9 cellular contexts compared by ENCODE assay signal in genomic region chr14:93655078-93655750, GRCh38.
A peak's percentile ranks its signal among the peaks of the same experiment; 100 is the strongest.
DNase-seq lines count a peak whose midpoint lies in the region; ATAC-seq, FAIRE-seq and TF ChIP-seq lines count a peak whose summit lies in the region.
"Had no signal": no experiment of that assay in that cellular context is flagged by ENCODE, and none has a peak within 500 bp of the region (broad histone marks: within the 10 kb centered on the region; RNA-seq: fewer than 3 reads in every experiment).

No MANE protein-coding gene starts in this region.

- no peaks in the 10 kb centered on the region for H3K79me2 ChIP-seq in SK-N-SH (ENCODE audit: insufficient read depth)

- no peak for ATAC-seq in SK-N-SH treated with all-trans-retinoic acid at 6 μM for 48 hours
- ATAC-seq in esophagus mucosa = no peak
- ATAC-seq in GM21381 (IDR thresholded peaks at IDR 0.05; ENCODE audit: unreplicated experiment) = no peak

- H3K9ac ChIP-seq in SK-N-SH = no peak overlapping the region

- TF ChIP-seq CTCF in SK-N-SH (IDR thresholded peaks at IDR 0.05) = peak; percentile 47

- no peaks in the 10 kb centered on the region for H4K20me1 ChIP-seq in SK-N-SH (ENCODE audit: insufficient read depth)

- peak; percentile 56 for DNase-seq in SK-N-SH
- DNase-seq in M059J (ENCODE audit: low read depth) = peak; percentile 18
- peak; percentile 58 for DNase-seq in SK-N-DZ (ENCODE audit: low spot score)
- DNase-seq in frontal cortex (ENCODE audit: low spot score in 2 of 2) = peak; percentile 24 to 39
- peak; percentile 77 for DNase-seq in retina
- DNase-seq: activated naive CD8-positive, alpha-beta T cell treated with anti-CD3 and anti-CD28 coated beads, Interleukin-2, amount 10 ng/mL, durations not matched to agents 7 days and 5 days had no signal

- H3K4me2 ChIP-seq in SK-N-SH = no peak overlapping the region

- CTCF ChIA-PET in SK-N-SH (lab: Yijun Ruan, JAX) = interaction anchor here (0.6 to 7.2 kb wide), 75 partner anchors 8 to 525 kb away, joined by 3 to 349 read pairs (median 5); partner anchors contain the start of genes CCDC197 and PRIMA1

- H3K27me3 ChIP-seq in SK-N-SH (ENCODE audit: insufficient read depth) = no peaks in the 10 kb centered on the region

- H3K4me3 ChIP-seq in SK-N-SH (ENCODE audit: low read depth in 2 of 2, low read length in 1 of 2) = peak overlapping the region in 1 of 2 experiments; percentile 44; a peak in 1 of 4 replicates

- no peaks in the 10 kb centered on the region; a peak in 1 of 4 replicates for H3K4me1 ChIP-seq in SK-N-SH (ENCODE audit: control insufficient read depth in 1 of 2, insufficient read depth in 2 of 2, low read depth in 1 of 2, low read length in 1 of 2)

- peak; percentile 48 for FAIRE-seq in frontal cortex (lab: Jason Lieb, UNC)

- H3K9me3 ChIP-seq in SK-N-SH = no peaks in the 10 kb centered on the region

- 33% methylated on average over 10 of the region's 10 CpGs for whole genome bisulfite sequencing in SK-N-SH (ENCODE audit: low lambda C conversion rate)

- no peaks in the 10 kb centered on the region for H3F3A ChIP-seq in SK-N-SH (replicated peaks; ENCODE audit: insufficient read depth)

- peak; percentile 90 for TF ChIP-seq RAD21 in SK-N-SH (IDR thresholded peaks at IDR 0.05; ENCODE audit: low read length)

- no peak overlapping the region for H2AFZ ChIP-seq in SK-N-SH (ENCODE audit: low read depth)

- POLR2A ChIA-PET in SK-N-SH (lab: Yijun Ruan, JAX) = interaction anchor here (1.3 kb wide), 2 partner anchors 133 to 248 kb away, joined by 3 to 4 read pairs; partner anchors contain the start of gene PRIMA1

- H3K36me3 ChIP-seq in SK-N-SH (replicated peaks in 1 of 2; ENCODE audit: control insufficient read depth in 1 of 2, insufficient read depth in 2 of 2, low read length in 1 of 2) = no peaks in the 10 kb centered on the region

- no peaks in the 10 kb centered on the region for H3K9me2 ChIP-seq in SK-N-SH

- no peak overlapping the region for H3K27ac ChIP-seq in SK-N-SH (ENCODE audit: low read depth in 2 of 2, low read length in 1 of 2)

- TF ChIP-seq EP300 in SK-N-SH (IDR thresholded peaks at IDR 0.05; ENCODE audit: borderline replicate concordance in 1 of 2, low read depth in 1 of 2, low read length in 1 of 2) = no peak

TF ChIP-seq in SK-N-SH, 30 proteins besides CTCF, POLR2A, EP300 and RAD21:
- TF ChIP-seq SMC3 (IDR thresholded peaks at IDR 0.05; ENCODE audit: low read depth, low read length) (peak; percentile 74; the same call in 1 of the 2 replicates), REST (IDR thresholded peaks at IDR 0.05; ENCODE audit: low read depth, low read length) (no peak)

TF ChIP-seq in SK-N-SH treated with all-trans-retinoic acid at 6 μM for 48 hours, 23 proteins besides CTCF, POLR2A, EP300 and RAD21:
- TF ChIP-seq TOX (CRISPR knock-in tag; IDR thresholded peaks at IDR 0.05; ENCODE audit: borderline replicate concordance) (no peak), TCF4 (CRISPR knock-in tag; IDR thresholded peaks at IDR 0.05; ENCODE audit: borderline replicate concordance) (no peak), ZFP3 (CRISPR knock-in tag; IDR thresholded peaks at IDR 0.05) (no peak), ZFP30 (CRISPR knock-in tag; IDR thresholded peaks at IDR 0.05) (no peak), ZNF565 (CRISPR knock-in tag; conservative IDR thresholded peaks at IDR 0.05; ENCODE audit: low read depth) (no peak), ZNF8 (CRISPR knock-in tag; IDR thresholded peaks at IDR 0.05) (no peak), CSRNP3 (CRISPR knock-in tag; IDR thresholded peaks at IDR 0.05) (no peak), POU6F1 (CRISPR knock-in tag; IDR thresholded peaks at IDR 0.05; ENCODE audit: borderline replicate concordance, low read depth) (no peak), ISL1 (CRISPR knock-in tag; IDR thresholded peaks at IDR 0.05) (no peak), CREB5 (CRISPR knock-in tag; IDR thresholded peaks at IDR 0.05; ENCODE audit: low read depth) (no peak), BACH2 (CRISPR knock-in tag; IDR thresholded peaks at IDR 0.05; ENCODE audit: borderline replicate concordance) (no peak), PPARA (CRISPR knock-in tag; IDR thresholded peaks at IDR 0.05; ENCODE audit: borderline replicate concordance) (no peak), OSR1 (CRISPR knock-in tag; IDR thresholded peaks at IDR 0.05) (no peak), ARNTL (CRISPR knock-in tag; IDR thresholded peaks at IDR 0.05; ENCODE audit: borderline replicate concordance, low read depth) (no peak), ZC3H10 (CRISPR knock-in tag; IDR thresholded peaks at IDR 0.05) (no peak), PATZ1 (CRISPR knock-in tag; IDR thresholded peaks at IDR 0.05; ENCODE audit: borderline replicate concordance) (no peak), ESRRG (CRISPR knock-in tag; IDR thresholded peaks at IDR 0.05) (no peak), GLIS3 (CRISPR knock-in tag; IDR thresholded peaks at IDR 0.05) (no peak)

Comparison
In these comparisons a context has a peak if more than half of its experiments do, and no peak if none do; other contexts are left out.
1. DNase-seq: peak in every context shown above with its lines; median percentile 77 in retina; 58 in SK-N-DZ; 56 in SK-N-SH; 32 in frontal cortex; 18 in M059J.